Comparison of ENCODE assay signal across 7 cellular contexts in genomic region chr2:54568876-54569298, GRCh38.
A peak's percentile ranks its signal among the peaks of the same experiment; 100 is the strongest.
DNase-seq lines count a peak whose midpoint lies in the region; ATAC-seq and TF ChIP-seq lines count a peak whose summit lies in the region.

No MANE protein-coding gene starts in this region.

- H3K79me2 ChIP-seq in parathyroid adenoma: peaks cover 42% of the 10 kb centered on the region

- H3K36me3 ChIP-seq in parathyroid adenoma (ENCODE audit: control insufficient read depth, insufficient read depth, low read length): no peaks in the 10 kb centered on the region

- H3K4me2 ChIP-seq in parathyroid adenoma (ENCODE audit: low read length): peak overlapping the region; percentile 37

- H3K27ac ChIP-seq in parathyroid adenoma: no peak overlapping the region

- peak overlapping the region; percentile 95 for H3K27ac Mint-ChIP-seq in activated naive CD4-positive, alpha-beta T cell treated with anti-CD3 and anti-CD28 coated beads, Interleukin-2, amount 50 U/mL, for 72 hours

- no peak overlapping the region for H2AFZ ChIP-seq in parathyroid adenoma

- H3K9ac ChIP-seq in parathyroid adenoma: no peak overlapping the region

- no peaks in the 10 kb centered on the region for H3K9me3 Mint-ChIP-seq in activated naive CD4-positive, alpha-beta T cell treated with anti-CD3 and anti-CD28 coated beads, Interleukin-2, amount 50 U/mL, for 72 hours

- no peaks in the 10 kb centered on the region for H3K36me3 Mint-ChIP-seq in activated naive CD4-positive, alpha-beta T cell treated with anti-CD3 and anti-CD28 coated beads, Interleukin-2, amount 50 U/mL, for 72 hours

- H3K27me3 ChIP-seq in parathyroid adenoma (ENCODE audit: control insufficient read depth, insufficient read depth, low read length): no peaks in the 10 kb centered on the region

- no peaks in the 10 kb centered on the region for H3K9me3 ChIP-seq in parathyroid adenoma (ENCODE audit: control insufficient read depth, low read length)

- TF ChIP-seq CTCF in parathyroid adenoma (IDR thresholded peaks at IDR 0.05): no peak

- ATAC-seq in GM18909 (IDR thresholded peaks at IDR 0.05; ENCODE audit: poor library complexity, unreplicated experiment): peak; percentile 43
- peak; percentile 19 for ATAC-seq in HG02938 (IDR thresholded peaks at IDR 0.05; ENCODE audit: unreplicated experiment)
- no peak for ATAC-seq in activated naive CD4-positive, alpha-beta T cell treated with anti-CD3 and anti-CD28 coated beads, Interleukin-2, amount 50 U/mL, for 72 hours

- no peak overlapping the region for H3K4me3 ChIP-seq in parathyroid adenoma (ENCODE audit: low read depth, low read length)

- no peak for DNase-seq in activated naive CD4-positive, alpha-beta T cell treated with anti-CD3 and anti-CD28 coated beads, Interleukin-2, amount 50 U/mL, for 72 hours (ENCODE audit: low spot score in 2 of 2)
- DNase-seq in AG20443 (ENCODE audit: low spot score) (no peak), NCI-H526 treated with DMSO at 0.1 percent for 48 hours (lab: John Stamatoyannopoulos, UW) (no peak), NOMO-1 (lab: John Stamatoyannopoulos, UW; ENCODE audit: unreplicated experiment in 2 of 2) (no peak)

- peaks cover 47% of the 10 kb centered on the region for H3K4me1 ChIP-seq in parathyroid adenoma

Comparison
In these comparisons a context has a peak if more than half of its experiments do, and no peak if none do; other contexts are left out.
1. ATAC-seq: peak in GM18909 (single experiment) and HG02938 (single experiment); none in activated naive CD4-positive, alpha-beta T cell treated with anti-CD3 and anti-CD28 coated beads, Interleukin-2, amount 50 U/mL, for 72 hours (0 of 2).